In the genomic region with DNA sequence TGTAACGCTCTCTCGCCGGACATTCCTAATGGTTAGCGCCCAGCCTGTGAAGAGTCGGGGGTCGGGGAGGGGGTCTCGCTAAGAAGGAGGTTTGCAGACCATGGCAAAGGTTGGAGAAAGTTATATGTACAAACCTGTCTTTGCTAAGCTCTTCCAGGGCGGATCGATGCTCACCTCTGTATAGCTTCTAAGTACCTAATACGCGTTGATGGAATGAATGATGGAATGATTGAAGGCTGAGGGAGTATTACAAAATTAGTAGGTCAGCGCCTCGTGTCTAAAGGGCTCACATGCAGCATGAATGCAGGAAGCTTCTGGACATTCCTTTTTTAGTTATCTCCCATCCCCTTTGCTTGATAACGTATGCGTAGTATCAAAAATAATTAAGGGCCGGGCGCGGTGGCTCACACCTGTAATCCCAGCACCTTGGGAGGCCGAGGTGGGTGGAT, we compare ENCODE assay signal across 8 cellular contexts. TPM values are rescaled to one million over a fixed set of nuclear protein-coding genes. Genes with fewer than 3 reads are reported as not detected.
A peak's percentile ranks its signal among the peaks of the same experiment; 100 is the strongest.
DNase-seq lines count a peak whose midpoint lies in the region; ATAC-seq and TF ChIP-seq lines count a peak whose summit lies in the region.

No MANE protein-coding gene starts in this region.

- H3K9me3 ChIP-seq in cardiac muscle cell (ENCODE audit: low read depth): no peaks in the 10 kb centered on the region
- no peaks in the 10 kb centered on the region for H3K9me3 ChIP-seq in mesenchymal stem cell (ENCODE audit: control insufficient read depth, low read length)
- H3K9me3 ChIP-seq in uterus: no peaks in the 10 kb centered on the region

- peaks cover 6% of the 10 kb centered on the region for H3K4me1 ChIP-seq in cardiac muscle cell (ENCODE audit: low read depth)
- H3K4me1 ChIP-seq in mesenchymal stem cell (ENCODE audit: control insufficient read depth, insufficient read depth, low read depth, low read length): peaks cover 3% of the 10 kb centered on the region
- peaks cover 0 to 5% of the 10 kb centered on the region in 2 donors for H3K4me1 ChIP-seq in uterus

- peak overlapping the region; percentile 89 to 97 (median 95) for H3K4me3 Mint-ChIP-seq in brain

- 44% methylated on average over 19 of the region's 19 CpGs for WGBS in mesenchymal stem cell

- H3K14ac ChIP-seq in mesenchymal stem cell (ENCODE audit: low read length in 2 of 2): no peak overlapping the region

- H2BK15ac ChIP-seq in mesenchymal stem cell (ENCODE audit: low read depth, poor library complexity, severe bottlenecking): peak overlapping the region; percentile 40

- H3K36me3 Mint-ChIP-seq in brain: peaks cover 16% of the 10 kb centered on the region

- no peak for TF ChIP-seq POLR2A in uterus (IDR thresholded peaks at IDR 0.05)

- no peak overlapping the region for H2BK5ac ChIP-seq in mesenchymal stem cell (ENCODE audit: low read depth, low read length, poor library complexity, severe bottlenecking)

- H3K4me2 ChIP-seq in mesenchymal stem cell (ENCODE audit: low read length, poor library complexity, severe bottlenecking): peak overlapping the region; percentile 79

- H2AK5ac ChIP-seq in mesenchymal stem cell (ENCODE audit: low read length, severe bottlenecking): no peak overlapping the region

- H2AFZ ChIP-seq in mesenchymal stem cell (ENCODE audit: low read depth, low read length): peak overlapping the region; percentile 19

- no peaks in the 10 kb centered on the region for H3K36me3 ChIP-seq in cardiac muscle cell
- no peaks in the 10 kb centered on the region for H3K36me3 ChIP-seq in mesenchymal stem cell (ENCODE audit: control insufficient read depth in 1 of 2, insufficient read depth in 2 of 2, low read depth in 1 of 2, low read length in 2 of 2)
- no peaks in the 10 kb centered on the region for H3K36me3 ChIP-seq in uterus

- peaks cover 0 to 4% (median 0%) of the 10 kb centered on the region in 5 experiments for H3K9me3 Mint-ChIP-seq in brain

- H3K4ac ChIP-seq in mesenchymal stem cell (ENCODE audit: low read depth in 1 of 2, low read length in 2 of 2): no peak overlapping the region

- H3K27ac ChIP-seq in cardiac muscle cell: peak overlapping the region; percentile 99
- H3K27ac ChIP-seq in mesenchymal stem cell (ENCODE audit: low read length, poor library complexity, severe bottlenecking): no peak overlapping the region
- peak overlapping the region; percentile 94 to 95 for H3K27ac ChIP-seq in uterus

- H4K8ac ChIP-seq in mesenchymal stem cell (ENCODE audit: low read length): peak overlapping the region; percentile 76

- DNase-seq in cardiac muscle cell (ENCODE audit: low read depth in 1 of 2, low spot score in 1 of 2) (no peak), cardiac septum (ENCODE audit: low spot score) (no peak), mesenchymal stem cell (no peak), uterus (no peak), DMS79 (lab: John Stamatoyannopoulos, UW) (no peak), SKM-1 (lab: John Stamatoyannopoulos, UW; ENCODE audit: unreplicated experiment) (no peak)

- no peak overlapping the region for H2BK120ac ChIP-seq in mesenchymal stem cell (ENCODE audit: low read depth, low read length)

- peak overlapping the region; percentile 95 for H3K9ac ChIP-seq in mesenchymal stem cell (ENCODE audit: low read length)

- ATAC-seq in HG03280 (IDR thresholded peaks at IDR 0.05; ENCODE audit: unreplicated experiment): no peak

- no peak overlapping the region for H3K23ac ChIP-seq in mesenchymal stem cell (ENCODE audit: low read length in 2 of 2)

- no peak for TF ChIP-seq CTCF in cardiac muscle cell (IDR thresholded peaks at IDR 0.05; ENCODE audit: low read depth, low read length)
- no peak for TF ChIP-seq CTCF in brain (conservative IDR thresholded peaks at IDR 0.05)
- no peak for TF ChIP-seq CTCF in uterus (IDR thresholded peaks at IDR 0.05)

- no peak overlapping the region for H3K18ac ChIP-seq in mesenchymal stem cell (ENCODE audit: low read depth in 1 of 2, low read length in 2 of 2)

- no peak overlapping the region for H4K91ac ChIP-seq in mesenchymal stem cell (ENCODE audit: low read length)

- H3K27ac Mint-ChIP-seq in brain: peak overlapping the region; percentile 69 to 93 (median 92)

- H3K79me1 ChIP-seq in mesenchymal stem cell (replicated peaks; ENCODE audit: low read length, poor library complexity, severe bottlenecking): no peaks in the 10 kb centered on the region

- H2BK12ac ChIP-seq in mesenchymal stem cell (ENCODE audit: low read length in 2 of 2): no peak overlapping the region

- H3K27me3 Mint-ChIP-seq in brain: peaks cover 10% of the 10 kb centered on the region

- H3K27me3 ChIP-seq in cardiac muscle cell (no peaks in the 10 kb centered on the region), mesenchymal stem cell (ENCODE audit: control insufficient read depth in 1 of 2, insufficient read depth in 1 of 2, low read length in 2 of 2) (no peaks in the 10 kb centered on the region), uterus (no peaks in the 10 kb centered on the region)

- H3K4me3 ChIP-seq in cardiac muscle cell: peak overlapping the region; percentile 77
- H3K4me3 ChIP-seq in mesenchymal stem cell (ENCODE audit: insufficient read depth in 1 of 2, low read depth in 1 of 2, low read length in 2 of 2): peak overlapping the region; percentile 91 to 95
- peak overlapping the region; percentile 62 to 75 for H3K4me3 ChIP-seq in uterus

- peaks cover 45% of the 10 kb centered on the region for H3K4me1 Mint-ChIP-seq in brain

- intact Hi-C loops in cardiac septum (cut with DNase I) (loop anchor here (2.0 kb wide), 2 partner anchors 50 to 98 kb away; a partner anchor contains a TSS), uterus (cut with DNase I; ENCODE audit: low total_unique reads) (no loop called here)

RNA-seq across cellular contexts. Expression of a gene that starts 0.3 kb away (rescaled TPM):
- total RNA-seq in cardiac muscle cell (28.0 and 42.2 TPM in 2 replicates), cardiac septum (94.7 TPM), uterus (10 to 100 TPM; 37.4 to 88.3 (median 46.4) TPM)
- polyA plus RNA-seq in cardiac muscle cell (33.3 and 45.4 TPM in 2 replicates), brain (ENCODE audit: insufficient read depth, low read depth, low replicate concordance) (51.3 TPM)
- 43.4 TPM for polyA plus RNA-seq in mesenchymal stem cell (2013, experiment 1 of 2)
- 46.6 TPM for polyA plus RNA-seq in mesenchymal stem cell (2013, experiment 2 of 2)

RNA-seq across cellular contexts. Expression of a gene that starts 49.1 kb away (rescaled TPM):
- 0.25 and 0.42 TPM in 2 replicates for total RNA-seq in cardiac muscle cell
- 0.56 and 0.60 TPM in 2 replicates for polyA plus RNA-seq in cardiac muscle cell
- total RNA-seq in cardiac septum: 15.0 TPM
- polyA plus RNA-seq in brain (ENCODE audit: insufficient read depth, low read depth, low replicate concordance): 7.1 TPM
- 16.3 TPM for polyA plus RNA-seq in mesenchymal stem cell (2013, experiment 1 of 2)
- polyA plus RNA-seq in mesenchymal stem cell (2013, experiment 2 of 2): 16.5 TPM
- total RNA-seq in uterus: 10 to 100 TPM; 16.8 to 80.7 (median 35.8) TPM

RNA-seq across cellular contexts. Expression of a gene that starts 49.1 kb away (rescaled TPM):
- total RNA-seq in cardiac muscle cell (0.14 and 0.33 TPM in 2 replicates), cardiac septum (14.3 TPM), uterus (10 to 100 TPM; 12.9 to 38.9 (median 23.3) TPM)
- polyA plus RNA-seq in cardiac muscle cell (0.04 and 0.22 TPM in 2 replicates), brain (ENCODE audit: insufficient read depth, low read depth, low replicate concordance) (4.9 TPM)
- polyA plus RNA-seq in mesenchymal stem cell (2013, experiment 1 of 2): 17.9 TPM
- 17.5 TPM for polyA plus RNA-seq in mesenchymal stem cell (2013, experiment 2 of 2)

Comparison
In these comparisons a context has a peak if more than half of its experiments do, and no peak if none do; other contexts are left out.
1. RNA of a gene that starts 49.1 kb away (total RNA-seq): 16.8 to 80.7 TPM in uterus and 15.0 TPM in cardiac septum (single experiment); 0.25 to 0.42 TPM in cardiac muscle cell; every median in the first group is over 10 times any median in the second.
2. RNA of a gene that starts 49.1 kb away (total RNA-seq): 12.9 to 38.9 TPM in uterus and 14.3 TPM in cardiac septum (single experiment); 0.14 to 0.33 TPM in cardiac muscle cell; every median in the first group is over 10 times any median in the second.
3. Peak in every context shown above with its lines, with median percentiles within 50 percentile points of each other: H3K4me3 ChIP-seq.